Comparison of ENCODE assay signal across 25 cellular contexts in genomic region chr4:159823743-159824142, GRCh38.
A peak's percentile ranks its signal among the peaks of the same experiment; 100 is the strongest.
DNase-seq lines count a peak whose midpoint lies in the region; TF ChIP-seq lines count a peak whose summit lies in the region.
"Had no signal": no experiment of that assay in that cellular context is flagged by ENCODE, and none has a peak within 500 bp of the region (broad histone marks: within the 10 kb centered on the region; RNA-seq: fewer than 3 reads in every experiment).

No MANE protein-coding gene starts in this region.

- no peak overlapping the region for H3K4me3 ChIP-seq in skeletal muscle cell (ENCODE audit: low read depth, low read length)
- H3K4me3 ChIP-seq in foreskin fibroblast (ENCODE audit: low read depth in 1 of 2, low read length in 2 of 2), result no peak overlapping the region
- H3K4me3 ChIP-seq: cardiac muscle cell, gastroesophageal sphincter, K562, right atrium auricular region, upper lobe of left lung had no signal

- intact Hi-C loops in posterior cingulate gyrus (cut with DNase I), result no loop called here

- TF ChIP-seq CTCF in foreskin fibroblast (IDR thresholded peaks at IDR 0.05; ENCODE audit: low read depth, low read length), result no peak

- DNase-seq in HT1080 (ENCODE audit: low read depth) (peak; percentile 80), amniotic epithelial cell (ENCODE audit: low read depth) (peak; percentile 0), iris pigment epithelial cell (ENCODE audit: low read depth) (peak; percentile 38), skeletal muscle cell (ENCODE audit: low read depth) (peak; percentile 3), NCI-H1417 (lab: John Stamatoyannopoulos, UW) (no peak), posterior cingulate gyrus (no peak), mesenteric fat pad (ENCODE audit: low spot score) (no peak), foreskin fibroblast (no peak)
- DNase-seq: activated B cell treated with CpG ODN at 0.5 μM for 24 hours; activated naive CD4-positive, alpha-beta T cell treated with Interleukin-2 at 50 U/mL for 16 hours; C1 segment of cervical spinal cord; DMS79; endodermal cell; hippocampal formation; immature natural killer cell; left ventricle myocardium superior; NCI-H1694; stimulated activated CD4-positive, alpha-beta T cell treated with anti-CD3 and anti-CD28 coated beads, Interleukin-12 subunit alpha, Interleukin-12 subunit beta, amount 100 ng/mL, for 4 hours; stimulated activated CD4-positive, alpha-beta T cell treated with anti-CD3 and anti-CD28 coated beads, Interleukin-4, amount 100 ng/mL, for 24 hours; T-helper 9 cell; upper lobe of left lung had no signal

Comparison
In these comparisons a context has a peak if more than half of its experiments do, and no peak if none do; other contexts are left out.
1. DNase-seq: peak in HT1080 (single experiment), amniotic epithelial cell (single experiment), iris pigment epithelial cell (single experiment) and skeletal muscle cell (single experiment); none in NCI-H1417 (0 of 3), posterior cingulate gyrus (0 of 10), mesenteric fat pad (single experiment) and foreskin fibroblast (0 of 2).